In the genomic region with DNA sequence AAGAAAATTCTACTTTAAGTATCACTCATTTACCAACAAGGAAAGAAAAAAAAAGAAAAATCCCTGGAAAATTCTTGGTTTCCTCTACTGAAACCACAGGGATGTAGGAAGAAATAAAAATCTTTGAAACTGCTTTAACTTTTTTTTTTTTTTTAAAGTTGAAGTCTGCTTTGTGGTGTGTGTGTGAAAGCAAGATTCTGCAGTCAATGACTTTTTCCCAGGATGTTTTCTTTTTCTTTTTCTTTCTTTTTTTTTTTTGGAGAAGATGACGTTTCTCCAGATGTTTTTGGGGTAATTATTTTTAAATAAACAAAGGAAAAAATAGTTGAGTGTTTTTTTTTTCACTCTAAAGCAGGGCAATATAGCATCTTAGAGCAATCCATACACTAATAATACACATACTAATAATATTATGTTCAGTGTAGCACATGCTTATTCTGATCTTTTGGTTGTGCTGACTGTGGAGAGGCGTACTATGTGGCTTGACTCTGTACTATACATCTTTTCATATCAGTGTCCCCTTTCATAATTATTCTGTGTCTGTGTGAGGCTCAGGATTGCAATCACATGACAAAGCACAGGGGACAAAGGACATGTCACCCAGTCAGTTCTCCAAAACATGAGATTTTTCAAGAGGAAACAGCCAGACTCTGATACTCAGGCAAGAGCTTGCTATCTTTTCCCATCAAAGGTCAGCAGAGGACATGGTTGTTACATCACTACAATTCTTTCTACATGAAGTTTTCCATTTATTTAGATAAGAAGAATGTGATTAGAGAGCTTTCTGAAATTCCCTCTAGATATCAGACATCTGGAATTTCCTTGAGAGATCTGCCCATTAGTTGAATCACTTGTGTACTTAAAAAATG, we compare ENCODE assay signal across 16 cellular contexts.
A peak's percentile ranks its signal among the peaks of the same experiment; 100 is the strongest.
DNase-seq lines count a peak whose midpoint lies in the region; ATAC-seq and TF ChIP-seq lines count a peak whose summit lies in the region.
"Had no signal": no experiment of that assay in that cellular context is flagged by ENCODE, and none has a peak within 500 bp of the region (broad histone marks: within the 10 kb centered on the region; RNA-seq: fewer than 3 reads in every experiment).

No MANE protein-coding gene starts in this region.

- H3K36me3 ChIP-seq in adipocyte (ENCODE audit: control insufficient read depth, insufficient read depth, low read length, severe bottlenecking): peaks cover 43% of the 10 kb centered on the region
- peaks cover 0 to 97% (median 69%) of the 10 kb centered on the region in 9 donors for H3K36me3 ChIP-seq in heart left ventricle

- DNase-seq in AG20443 (ENCODE audit: low spot score): peak; percentile 41
- peak; percentile 53 for DNase-seq in adipocyte (ENCODE audit: low read depth)
- DNase-seq in heart left ventricle: peak in 2 of 5 donors; percentile 21 to 33
- DNase-seq in pons (ENCODE audit: low spot score): peak; percentile 22
- no peak for DNase-seq in activated T-cell treated with anti-CD3 and anti-CD28 coated beads, Interleukin-2, amount 50 U/mL, for 1 hour
- no peak for DNase-seq in NCI-H510A treated with DMSO at 0.1 percent for 48 hours (lab: John Stamatoyannopoulos, UW)
- no peak for DNase-seq in NCI-H1436 treated with DMSO at 0.1 percent for 48 hours (lab: John Stamatoyannopoulos, UW)
- DNase-seq: activated T-cell treated with anti-CD3 and anti-CD28 coated beads, Interleukin-2, amount 50 U/mL, for 72 hours; caudate nucleus; H9; hypothalamus; NCI-H2171 treated with DMSO at 0.1 percent for 48 hours; Peyer's patch had no signal

- H3K4me1 ChIP-seq in adipocyte (ENCODE audit: control insufficient read depth, insufficient read depth, low read length) (peaks cover 15% of the 10 kb centered on the region), heart left ventricle (peaks cover 0 to 41% (median 0%) of the 10 kb centered on the region in 12 donors)

- 52 to 69% (median 61%) methylated on average over 2 of the region's 2 CpGs for WGBS in heart left ventricle, 4 donors

- H3K9me3 ChIP-seq in adipocyte (ENCODE audit: control insufficient read depth, low read length) (no peaks in the 10 kb centered on the region), heart left ventricle (no peaks in the 10 kb centered on the region)
- H3K9me3 ChIP-seq: Peyer's patch had no signal

- ATAC-seq in heart left ventricle (peak; percentile 58 to 83 (median 74)), HG02588 (IDR thresholded peaks at IDR 0.05; ENCODE audit: unreplicated experiment) (no peak)
- ATAC-seq: activated T-cell treated with anti-CD3 and anti-CD28 coated beads, Interleukin-2, amount 50 U/mL, for 72 hours had no signal

- peak overlapping the region; percentile 25 to 82 (median 51) for H3K27ac ChIP-seq in heart left ventricle
- H3K27ac ChIP-seq: C4-2B, VCaP had no signal

- no peaks in the 10 kb centered on the region for H3K27me3 ChIP-seq in adipocyte (replicated peaks; ENCODE audit: control insufficient read depth, insufficient read depth, low read length)
- H3K27me3 ChIP-seq in heart left ventricle: no peaks in the 10 kb centered on the region
- H3K27me3 ChIP-seq: Peyer's patch had no signal

- intact Hi-C loops in heart left ventricle (cut with DNase I): no loop called here

- no peak for TF ChIP-seq POLR2A in heart left ventricle (IDR thresholded peaks at IDR 0.05)

- no peak overlapping the region for H3K4me3 ChIP-seq in adipocyte (ENCODE audit: low read length)
- no peak overlapping the region for H3K4me3 ChIP-seq in heart left ventricle
- H3K4me3 ChIP-seq: Peyer's patch had no signal

- TF ChIP-seq CTCF in heart left ventricle (IDR thresholded peaks at IDR 0.05): no peak

- H3K9ac ChIP-seq in adipocyte (ENCODE audit: low read length): no peak overlapping the region

Comparison
In these comparisons a context has a peak if more than half of its experiments do, and no peak if none do; other contexts are left out.
1. DNase-seq: peak in AG20443 (single experiment), adipocyte (single experiment) and pons (single experiment); none in activated T-cell treated with anti-CD3 and anti-CD28 coated beads, Interleukin-2, amount 50 U/mL, for 1 hour (single experiment), NCI-H510A treated with DMSO at 0.1 percent for 48 hours (single experiment) and NCI-H1436 treated with DMSO at 0.1 percent for 48 hours (single experiment).